8 cellular contexts compared by ENCODE assay signal in genomic region chr9:89743216-89743575, GRCh38.
DNase-seq lines count a peak whose midpoint lies in the region; ATAC-seq and TF ChIP-seq lines count a peak whose summit lies in the region.

No MANE protein-coding gene starts in this region.

- H3K27me3 ChIP-seq in CD8-positive, alpha-beta memory T cell (ENCODE audit: insufficient read depth, low read length, poor library complexity, severe bottlenecking), result no peaks in the 10 kb centered on the region
- no peaks in the 10 kb centered on the region for H3K27me3 ChIP-seq in upper lobe of right lung

- H3K27ac ChIP-seq in CD8-positive, alpha-beta memory T cell (ENCODE audit: low read depth, low read length), result no peak overlapping the region
- no peak overlapping the region for H3K27ac ChIP-seq in upper lobe of right lung

- H3K4me3 Mint-ChIP-seq in CD8-positive, alpha-beta memory T cell, result peak overlapping the region in 5 of 7 donors; percentile 12 to 75 (median 54)
- peak overlapping the region; percentile 75 for H3K4me3 Mint-ChIP-seq in activated naive CD8-positive, alpha-beta T cell
- no peak overlapping the region for H3K4me3 Mint-ChIP-seq in endothelial cell (ENCODE audit: unreplicated experiment)

- peak overlapping the region; percentile 21 to 90 (median 74) for H3K27ac Mint-ChIP-seq in CD8-positive, alpha-beta memory T cell
- H3K27ac Mint-ChIP-seq in activated naive CD8-positive, alpha-beta T cell, result peak overlapping the region; percentile 64
- H3K27ac Mint-ChIP-seq in endothelial cell (ENCODE audit: unreplicated experiment), result no peak overlapping the region

- POLR2A ChIA-PET in CD8-positive, alpha-beta memory T cell (lab: Charles Lee), result interaction anchor here (1.2 kb wide), 1 partner anchor 139 kb away, joined by 3 read pairs; the partner anchor contains the start of gene GADD45G

- H3K9me3 ChIP-seq in CD8-positive, alpha-beta memory T cell (ENCODE audit: low read length), result no peaks in the 10 kb centered on the region
- H3K9me3 ChIP-seq in upper lobe of right lung, result no peaks in the 10 kb centered on the region

- TF ChIP-seq CTCF in endothelial cell (IDR thresholded peaks at IDR 0.05; ENCODE audit: unreplicated experiment) (no peak), upper lobe of right lung (IDR thresholded peaks at IDR 0.05) (no peak)

- no peaks in the 10 kb centered on the region for H3K36me3 Mint-ChIP-seq in CD8-positive, alpha-beta memory T cell
- H3K36me3 Mint-ChIP-seq in activated naive CD8-positive, alpha-beta T cell, result no peaks in the 10 kb centered on the region
- no peaks in the 10 kb centered on the region for H3K36me3 Mint-ChIP-seq in endothelial cell (ENCODE audit: low read depth, unreplicated experiment)

- peaks cover 49 to 73% (median 63%) of the 10 kb centered on the region in 3 donors for H3K4me1 Mint-ChIP-seq in CD8-positive, alpha-beta memory T cell
- peaks cover 71% of the 10 kb centered on the region for H3K4me1 Mint-ChIP-seq in activated naive CD8-positive, alpha-beta T cell (ENCODE audit: low read depth)
- H3K4me1 Mint-ChIP-seq in endothelial cell (ENCODE audit: unreplicated experiment), result peaks cover 8% of the 10 kb centered on the region

- H3K4me1 ChIP-seq in CD8-positive, alpha-beta memory T cell (ENCODE audit: insufficient read depth, low read length), result peaks cover 61% of the 10 kb centered on the region
- H3K4me1 ChIP-seq in upper lobe of right lung, result peaks cover 7% of the 10 kb centered on the region

- no peaks in the 10 kb centered on the region for H3K9me3 Mint-ChIP-seq in CD8-positive, alpha-beta memory T cell
- no peaks in the 10 kb centered on the region for H3K9me3 Mint-ChIP-seq in activated naive CD8-positive, alpha-beta T cell (ENCODE audit: low read depth)
- no peaks in the 10 kb centered on the region for H3K9me3 Mint-ChIP-seq in endothelial cell (ENCODE audit: unreplicated experiment)

- CTCF ChIA-PET in CD8-positive, alpha-beta memory T cell (lab: Charles Lee), result interaction anchor here (0.6 to 1.3 kb wide), 4 partner anchors 9 to 140 kb away, joined by 3 to 5 read pairs (median 4); no protein-coding TSS in a partner anchor

- H3K36me3 ChIP-seq in CD8-positive, alpha-beta memory T cell (ENCODE audit: insufficient read depth, low read length), result no peaks in the 10 kb centered on the region
- H3K36me3 ChIP-seq in upper lobe of right lung, result no peaks in the 10 kb centered on the region

- intact Hi-C loops in upper lobe of right lung (cut with DNase I), result no loop called here

- no peaks in the 10 kb centered on the region for H3K27me3 Mint-ChIP-seq in CD8-positive, alpha-beta memory T cell
- no peaks in the 10 kb centered on the region for H3K27me3 Mint-ChIP-seq in activated naive CD8-positive, alpha-beta T cell
- peaks cover 4% of the 10 kb centered on the region for H3K27me3 Mint-ChIP-seq in endothelial cell (ENCODE audit: unreplicated experiment)

- peak; percentile 30 for ATAC-seq in GM21360 (IDR thresholded peaks at IDR 0.05; ENCODE audit: unreplicated experiment)
- ATAC-seq in HG03460 (IDR thresholded peaks at IDR 0.05; ENCODE audit: unreplicated experiment), result peak; percentile 48
- no peak for ATAC-seq in upper lobe of right lung

- DNase-seq in CD8-positive, alpha-beta memory T cell, result peak in 1 of 5 donors; percentile 2
- DNase-seq in endothelial cell (ENCODE audit: low spot score) (no peak), NCI-H446 (lab: John Stamatoyannopoulos, UW) (no peak), upper lobe of right lung (no peak), COLO668 (lab: John Stamatoyannopoulos, UW; ENCODE audit: unreplicated experiment) (no peak)

- H3K4me3 ChIP-seq in CD8-positive, alpha-beta memory T cell (ENCODE audit: low read length), result no peak overlapping the region
- no peak overlapping the region for H3K4me3 ChIP-seq in upper lobe of right lung
